Comparison of ENCODE assay signal across 1 cellular context in genomic region chr16:1677942-1678499, GRCh38.
TF ChIP-seq lines count a peak whose summit lies in the region.

JPT2 (plus strand) TSS chr16:1678279; CDS start chr16:1678313, 34 bp downstream.

TF ChIP-seq in HepG2, 621 proteins besides CTCF, POLR2A, EP300 and RAD21 (continued from another document and continues in another):
- TF ChIP-seq HNF1A (IDR thresholded peaks at IDR 0.05; ENCODE audit: low read depth) = no peak
- no peak for TF ChIP-seq HNF1A (CRISPR knock-in tag; IDR thresholded peaks at IDR 0.05; ENCODE audit: borderline replicate concordance)
- TF ChIP-seq ZNF660 (CRISPR knock-in tag; IDR thresholded peaks at IDR 0.05; ENCODE audit: borderline replicate concordance, low read depth) = no peak
- TF ChIP-seq ZFP36L1 (CRISPR knock-in tag; IDR thresholded peaks at IDR 0.05) = no peak
- TF ChIP-seq SNAPC4 (CRISPR knock-in tag; IDR thresholded peaks at IDR 0.05) = no peak
- TF ChIP-seq PHF8 (CRISPR knock-in tag; IDR thresholded peaks at IDR 0.05) = peak; percentile 53; the same call in 1 of the 2 replicates
- no peak for TF ChIP-seq ZNF567 (CRISPR knock-in tag; IDR thresholded peaks at IDR 0.05; ENCODE audit: borderline replicate concordance)
- TF ChIP-seq MAFG (CRISPR knock-in tag; IDR thresholded peaks at IDR 0.05) = no peak
- TF ChIP-seq NFE2L2 (IDR thresholded peaks at IDR 0.05; ENCODE audit: low read length) = no peak
- no peak for TF ChIP-seq ZSCAN12 (CRISPR knock-in tag; IDR thresholded peaks at IDR 0.05)
- TF ChIP-seq THYN1 (CRISPR knock-in tag; IDR thresholded peaks at IDR 0.05; ENCODE audit: borderline replicate concordance, low read depth) = no peak
- TF ChIP-seq ZC3H4 (CRISPR knock-in tag; IDR thresholded peaks at IDR 0.05; ENCODE audit: borderline replicate concordance) = no peak
- TF ChIP-seq PATZ1 (CRISPR knock-in tag; IDR thresholded peaks at IDR 0.05) = no peak
- no peak for TF ChIP-seq KAT2B (IDR thresholded peaks at IDR 0.05; ENCODE audit: borderline replicate concordance, low read depth, low read length)
- TF ChIP-seq KLF6 (CRISPR knock-in tag; IDR thresholded peaks at IDR 0.05) = 0 out of 2 replicates have a peak, but pooled peaks have one; percentile 47
- TF ChIP-seq EZH2 (conservative IDR thresholded peaks at IDR 0.05; ENCODE audit: low read depth, low read length) = no peak
- TF ChIP-seq ZBTB14 (CRISPR knock-in tag; IDR thresholded peaks at IDR 0.05) = peak; percentile 67
- TF ChIP-seq NFATC3 (CRISPR knock-in tag; IDR thresholded peaks at IDR 0.05) = no peak
- no peak for TF ChIP-seq ZNF615 (CRISPR knock-in tag; IDR thresholded peaks at IDR 0.05; ENCODE audit: borderline replicate concordance)
- no peak for TF ChIP-seq CBFB (CRISPR knock-in tag; IDR thresholded peaks at IDR 0.05)
- no peak for TF ChIP-seq ARNT (IDR thresholded peaks at IDR 0.05)
- TF ChIP-seq RFX5 (IDR thresholded peaks at IDR 0.05; ENCODE audit: low read depth, low read length) = no peak
- peak; percentile 42; the same call in 1 of the 2 replicates for TF ChIP-seq YEATS2 (CRISPR knock-in tag; IDR thresholded peaks at IDR 0.05; ENCODE audit: borderline replicate concordance)
- TF ChIP-seq ETS1 (CRISPR knock-in tag; IDR thresholded peaks at IDR 0.05) = no peak
- TF ChIP-seq ZNF318 (CRISPR knock-in tag; IDR thresholded peaks at IDR 0.05) = no peak
- TF ChIP-seq ZBTB2 (CRISPR knock-in tag; IDR thresholded peaks at IDR 0.05; ENCODE audit: low read depth) = peak; percentile 50
- TF ChIP-seq NFYB (CRISPR knock-in tag; IDR thresholded peaks at IDR 0.05) = peak; percentile 96
- TF ChIP-seq TFE3 (CRISPR knock-in tag; IDR thresholded peaks at IDR 0.05) = no peak
